Comparison of ENCODE assay signal across 10 cellular contexts in the genomic region with DNA sequence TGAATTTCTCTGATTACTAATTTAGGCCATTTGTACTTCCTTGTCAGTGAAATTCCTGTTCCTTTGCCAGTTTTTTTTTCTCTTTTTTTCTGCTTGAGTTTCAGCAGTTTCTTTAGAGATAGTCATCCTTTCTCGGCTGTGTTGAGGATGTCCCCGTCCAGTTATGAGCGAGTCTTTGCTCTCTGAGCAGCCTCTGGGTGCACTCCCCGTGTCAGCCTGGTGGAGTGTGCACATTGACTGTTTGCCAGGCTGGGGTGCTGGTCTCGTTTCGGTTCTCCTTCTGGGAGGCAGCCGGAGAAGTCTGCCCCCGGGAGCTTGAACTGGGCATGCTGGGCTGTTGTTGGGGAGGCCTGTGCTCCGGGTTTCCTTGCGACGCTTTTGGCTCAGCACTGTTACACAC. TPM values are rescaled to one million over a fixed set of nuclear protein-coding genes. Genes with fewer than 3 reads are reported as not detected.
DNase-seq lines count a peak whose midpoint lies in the region; ATAC-seq and TF ChIP-seq lines count a peak whose summit lies in the region.
"Had no signal": no experiment of that assay in that cellular context is flagged by ENCODE, and none has a peak within 500 bp of the region (broad histone marks: within the 10 kb centered on the region; RNA-seq: fewer than 3 reads in every experiment).

No MANE protein-coding gene starts in this region.

- no peak for DNase-seq in activated naive CD8-positive, alpha-beta T cell treated with anti-CD3 and anti-CD28 coated beads, Interleukin-2, amount 50 U/mL, for 24 hours
- no peak for DNase-seq in activated naive CD8-positive, alpha-beta T cell treated with anti-CD3 and anti-CD28 coated beads for 36 hours
- DNase-seq in medulla oblongata (ENCODE audit: extremely low spot score) = peak; percentile 81
- DNase-seq in type B pancreatic cell (ENCODE audit: extremely low spot score, unreplicated experiment) = no peak
- DNase-seq in NCI-H345 treated with DMSO at 0.1 percent for 48 hours (lab: John Stamatoyannopoulos, UW; ENCODE audit: unreplicated experiment) = no peak
- no peak for DNase-seq in NCI-H748 (lab: John Stamatoyannopoulos, UW; ENCODE audit: unreplicated experiment)
- DNase-seq in NCI-H2029 treated with DMSO at 0.1 percent for 48 hours (lab: John Stamatoyannopoulos, UW) = no peak
- DNase-seq: BE2C, NCI-H187 had no signal

- no peaks in the 10 kb centered on the region for H3K9me3 Mint-ChIP-seq in activated naive CD8-positive, alpha-beta T cell treated with anti-CD3 and anti-CD28 coated beads, Interleukin-2, amount 50 U/mL, for 24 hours
- no peaks in the 10 kb centered on the region for H3K9me3 Mint-ChIP-seq in activated naive CD8-positive, alpha-beta T cell treated with anti-CD3 and anti-CD28 coated beads for 36 hours
- peaks cover 0 to 9% (median 4%) of the 10 kb centered on the region in 5 experiments for H3K9me3 Mint-ChIP-seq in brain
- no peaks in the 10 kb centered on the region for H3K9me3 Mint-ChIP-seq in type B pancreatic cell

- TF ChIP-seq CTCF in brain (conservative IDR thresholded peaks at IDR 0.05) (no peak), type B pancreatic cell (conservative IDR thresholded peaks at IDR 0.05) (no peak)

- no peaks in the 10 kb centered on the region for H3K27me3 Mint-ChIP-seq in activated naive CD8-positive, alpha-beta T cell treated with anti-CD3 and anti-CD28 coated beads, Interleukin-2, amount 50 U/mL, for 24 hours
- no peaks in the 10 kb centered on the region for H3K27me3 Mint-ChIP-seq in activated naive CD8-positive, alpha-beta T cell treated with anti-CD3 and anti-CD28 coated beads for 36 hours
- H3K27me3 Mint-ChIP-seq in brain = no peaks in the 10 kb centered on the region
- no peaks in the 10 kb centered on the region for H3K27me3 Mint-ChIP-seq in type B pancreatic cell

- H3K36me3 Mint-ChIP-seq in activated naive CD8-positive, alpha-beta T cell treated with anti-CD3 and anti-CD28 coated beads, Interleukin-2, amount 50 U/mL, for 24 hours (ENCODE audit: low read depth) = no peaks in the 10 kb centered on the region
- peaks cover 2% of the 10 kb centered on the region for H3K36me3 Mint-ChIP-seq in activated naive CD8-positive, alpha-beta T cell treated with anti-CD3 and anti-CD28 coated beads for 36 hours
- peaks cover 33% of the 10 kb centered on the region for H3K36me3 Mint-ChIP-seq in brain
- peaks cover 2% of the 10 kb centered on the region for H3K36me3 Mint-ChIP-seq in type B pancreatic cell

- peak overlapping the region; percentile 22 for H3K27ac Mint-ChIP-seq in activated naive CD8-positive, alpha-beta T cell treated with anti-CD3 and anti-CD28 coated beads, Interleukin-2, amount 50 U/mL, for 24 hours
- no peak overlapping the region for H3K27ac Mint-ChIP-seq in activated naive CD8-positive, alpha-beta T cell treated with anti-CD3 and anti-CD28 coated beads for 36 hours
- H3K27ac Mint-ChIP-seq in brain (peak overlapping the region in 4 of 5 experiments; percentile 74 to 92 (median 82)), type B pancreatic cell (no peak overlapping the region)

- ATAC-seq in activated naive CD8-positive, alpha-beta T cell treated with anti-CD3 and anti-CD28 coated beads, Interleukin-2, amount 50 U/mL, for 24 hours = no peak

- peaks cover 40% of the 10 kb centered on the region for H3K4me1 Mint-ChIP-seq in activated naive CD8-positive, alpha-beta T cell treated with anti-CD3 and anti-CD28 coated beads, Interleukin-2, amount 50 U/mL, for 24 hours
- peaks cover 24% of the 10 kb centered on the region for H3K4me1 Mint-ChIP-seq in activated naive CD8-positive, alpha-beta T cell treated with anti-CD3 and anti-CD28 coated beads for 36 hours
- H3K4me1 Mint-ChIP-seq in brain (peaks cover 51% of the 10 kb centered on the region), type B pancreatic cell (ENCODE audit: unreplicated experiment) (peaks cover 14% of the 10 kb centered on the region)

- H3K4me3 Mint-ChIP-seq in activated naive CD8-positive, alpha-beta T cell treated with anti-CD3 and anti-CD28 coated beads, Interleukin-2, amount 50 U/mL, for 24 hours = peak overlapping the region; percentile 14
- no peak overlapping the region for H3K4me3 Mint-ChIP-seq in activated naive CD8-positive, alpha-beta T cell treated with anti-CD3 and anti-CD28 coated beads for 36 hours
- H3K4me3 Mint-ChIP-seq in brain (peak overlapping the region; percentile 55 to 92 (median 90)), type B pancreatic cell (peak overlapping the region; percentile 92)

RNA-seq across cellular contexts. Expression of a gene that starts 3.0 kb away (rescaled TPM):
- total RNA-seq in activated naive CD8-positive, alpha-beta T cell treated with anti-CD3 and anti-CD28 coated beads for 36 hours = 10 to 100 TPM; 21.1 to 22.2 TPM
- polyA plus RNA-seq in brain (ENCODE audit: insufficient read depth, low read depth, low replicate concordance) = 127 TPM
- total RNA-seq in type B pancreatic cell (ENCODE audit: low replicate concordance) = 77.7 and 101 TPM in 2 replicates

RNA-seq across cellular contexts. Expression of a gene that starts 16.7 kb away (rescaled TPM):
- 10 to 100 TPM; 21.9 to 22.8 TPM for total RNA-seq in activated naive CD8-positive, alpha-beta T cell treated with anti-CD3 and anti-CD28 coated beads for 36 hours
- 36.4 TPM for polyA plus RNA-seq in brain (ENCODE audit: insufficient read depth, low read depth, low replicate concordance)
- 39.8 and 47.7 TPM in 2 replicates for total RNA-seq in type B pancreatic cell (ENCODE audit: low replicate concordance)

Comparison
In these comparisons a context has a peak if more than half of its experiments do, and no peak if none do; other contexts are left out.
1. H3K27ac Mint-ChIP-seq: peak in activated naive CD8-positive, alpha-beta T cell treated with anti-CD3 and anti-CD28 coated beads, Interleukin-2, amount 50 U/mL, for 24 hours (single experiment) and brain (4 of 5); none in activated naive CD8-positive, alpha-beta T cell treated with anti-CD3 and anti-CD28 coated beads for 36 hours (single experiment) and type B pancreatic cell (single experiment).